ENCODE assay signal across 1 cellular context in genomic region chr2:53767405-53768232, GRCh38.
TF ChIP-seq lines count a peak whose summit lies in the region.

Gene CHAC2, plus strand, starts transcription at chr2:53767804. Its CDS starts 83 bp downstream, at chr2:53767887.

TF ChIP-seq in GM23338, 12 proteins besides CTCF, POLR2A, EP300 and RAD21 (continued from another document):
- no peak for TF ChIP-seq REST (IDR thresholded peaks at IDR 0.05; ENCODE audit: unreplicated experiment)
